In the genomic region with DNA sequence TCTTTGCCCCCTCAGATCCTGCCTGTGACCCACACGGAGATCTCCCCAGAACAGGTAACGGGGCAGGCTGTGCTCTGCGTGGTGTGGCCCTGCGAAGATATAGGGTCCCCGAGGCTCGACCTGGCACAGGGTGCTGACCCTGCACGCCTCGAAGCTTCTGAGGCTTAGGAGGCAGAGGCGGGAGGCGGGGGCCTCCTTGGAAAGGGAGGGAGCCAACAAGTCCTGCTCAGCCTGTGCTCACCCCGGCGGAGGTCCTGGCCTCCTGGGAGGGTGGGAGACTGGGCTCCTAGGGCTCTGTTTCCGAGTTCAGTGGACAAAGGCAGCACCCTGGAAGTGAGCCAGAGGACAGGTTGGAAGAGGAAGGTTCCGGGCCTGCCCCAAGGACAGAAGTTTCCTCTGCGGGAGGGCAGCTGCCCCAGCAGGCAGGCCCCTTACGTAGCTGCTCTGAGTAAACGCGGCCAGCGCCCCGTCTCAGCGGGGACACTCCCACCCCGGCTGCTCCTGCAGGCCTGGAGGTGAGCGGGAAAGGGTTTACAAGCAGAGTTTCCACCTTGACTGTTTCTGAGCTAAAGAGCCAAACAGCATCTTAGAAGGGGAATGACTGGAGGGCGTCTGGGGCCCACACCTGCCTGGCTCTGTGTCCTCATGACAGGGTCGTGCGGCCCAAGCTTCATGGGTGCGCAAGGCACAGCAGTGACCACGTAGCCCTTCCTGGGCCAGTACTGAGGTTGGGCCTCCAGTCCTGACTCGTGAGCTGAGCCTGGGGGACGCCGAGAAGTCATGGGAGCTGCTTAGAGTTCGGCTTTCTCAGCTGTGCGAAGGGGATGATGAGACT, we compare ENCODE assay signal across 22 cellular contexts. TPM values are rescaled to one million over a fixed set of nuclear protein-coding genes. Genes with fewer than 3 reads are reported as not detected.
DNase-seq lines count a peak whose midpoint lies in the region; ATAC-seq, FAIRE-seq and TF ChIP-seq lines count a peak whose summit lies in the region.
"Had no signal": no experiment of that assay in that cellular context is flagged by ENCODE, and none has a peak within 500 bp of the region (broad histone marks: within the 10 kb centered on the region; RNA-seq: fewer than 3 reads in every experiment).

No MANE protein-coding gene starts in this region.

- H3K27me3 ChIP-seq in HepG2 (ENCODE audit: control insufficient read depth in 1 of 2, insufficient read depth in 2 of 2, low read length in 2 of 2): no peaks in the 10 kb centered on the region
- H3K27me3 ChIP-seq in right lobe of liver: no peaks in the 10 kb centered on the region
- no peaks in the 10 kb centered on the region for H3K27me3 ChIP-seq in upper lobe of right lung
- H3K27me3 ChIP-seq: thyroid gland had no signal

- no peak for TF ChIP-seq RAD21 in HepG2 (CRISPR knock-in tag; IDR thresholded peaks at IDR 0.05)

- peak overlapping the region; percentile 46; the same call in 1 of the 2 replicates for H3K4me2 ChIP-seq in HepG2 (ENCODE audit: low read depth, low read length)

- H3K79me2 ChIP-seq in HepG2 (ENCODE audit: insufficient read depth, low read length): no peaks in the 10 kb centered on the region

- POLR2A ChIA-PET in HepG2 (lab: Yijun Ruan, JAX): no interaction called here

- peaks cover 31% of the 10 kb centered on the region for H3K4me1 ChIP-seq in HepG2 (ENCODE audit: insufficient read depth, low read length)
- no peaks in the 10 kb centered on the region for H3K4me1 ChIP-seq in right lobe of liver
- H3K4me1 ChIP-seq in mucosa of descending colon (ENCODE audit: low read depth): no peaks in the 10 kb centered on the region
- no peaks in the 10 kb centered on the region for H3K4me1 ChIP-seq in upper lobe of right lung

- no peak for FAIRE-seq in HepG2 (lab: Jason Lieb, UNC)
- FAIRE-seq in H54 (lab: Jason Lieb, UNC): no peak
- FAIRE-seq: keratinocyte, TTC549 had no signal

- CTCF ChIA-PET in HepG2 (lab: Yijun Ruan, JAX; ENCODE audit: low intra/inter-chr PET ratio, low total read pairs): no interaction called here

- TF ChIP-seq CTCF in HepG2 (CRISPR knock-in tag; IDR thresholded peaks at IDR 0.05): no peak
- no peak for TF ChIP-seq CTCF in right lobe of liver (IDR thresholded peaks at IDR 0.05)
- no peak for TF ChIP-seq CTCF in mucosa of descending colon (IDR thresholded peaks at IDR 0.05)
- no peak for TF ChIP-seq CTCF in upper lobe of right lung (IDR thresholded peaks at IDR 0.05)

- no peak overlapping the region for H3K9ac ChIP-seq in HepG2 (ENCODE audit: insufficient read depth, low read depth, low read length)

- no peaks in the 10 kb centered on the region for H4K20me1 ChIP-seq in HepG2 (ENCODE audit: insufficient read depth, low read length)

- DNase-seq in HepG2 (ENCODE audit: low spot score) (peak; percentile 50), right lobe of liver (no peak), cerebellum (ENCODE audit: low spot score) (peak; percentile 64), mucosa of descending colon (peak in 2 of 3 donors; percentile 39 to 53), upper lobe of right lung (peak; percentile 60), H54 (ENCODE audit: insufficient read length, low spot score) (no peak)
- DNase-seq: activated CD4-positive, alpha-beta T cell treated with anti-CD3 and anti-CD28 coated beads, Interleukin-2, amount 10 ng/mL, durations not matched to agents 24 days and 14 days; activated CD8-positive, alpha-beta memory T cell treated with anti-CD3 and anti-CD28 coated beads, Interleukin-2, amount 50 U/mL, for 4 hours; activated naive CD4-positive, alpha-beta T cell treated with Interleukin-2 at 50 U/mL for 16 hours; CD8-positive, alpha-beta T cell; DMS79 treated with DMSO at 0.1 percent for 48 hours; hippocampal formation; NCI-H2029 treated with DMSO at 0.1 percent for 48 hours; NCI-H446 treated with DMSO at 0.1 percent for 48 hours; NK-92 treated with Interleukin-12 subunit alpha and Interleukin-12 subunit beta, amount 100 ng/mL, for 24 hours; thyroid gland had no signal

- H3K36me3 ChIP-seq in HepG2 (replicated peaks in 1 of 2; ENCODE audit: control insufficient read depth in 1 of 2, insufficient read depth in 2 of 2, low read length in 2 of 2) (no peaks in the 10 kb centered on the region), right lobe of liver (peaks cover 0 to under 1% (median 0%) of the 10 kb centered on the region in 4 donors), mucosa of descending colon (ENCODE audit: low read depth) (no peaks in the 10 kb centered on the region), upper lobe of right lung (peaks cover 8% of the 10 kb centered on the region)
- H3K36me3 ChIP-seq: thyroid gland had no signal

- H3K27ac ChIP-seq in HepG2 (ENCODE audit: extremely low read length, insufficient read depth, low read length) (no peak overlapping the region), right lobe of liver (no peak overlapping the region), upper lobe of right lung (no peak overlapping the region)
- H3K27ac ChIP-seq: thyroid gland had no signal

- ATAC-seq in HepG2 (peak; percentile 65), right lobe of liver (no peak), mucosa of descending colon (peak; percentile 66), upper lobe of right lung (no peak), HG02840 (IDR thresholded peaks at IDR 0.05; ENCODE audit: low FRiP score, unreplicated experiment) (no peak), GM18502 (IDR thresholded peaks at IDR 0.05; ENCODE audit: poor library complexity, unreplicated experiment) (no peak)
- ATAC-seq: CD8-positive, alpha-beta T cell had no signal

- no TSS peak for BruUV-seq in HepG2 (replicated peaks; lab: Mats Ljungman, UMichigan)

- H3K9me3 ChIP-seq in HepG2 (ENCODE audit: low read length) (no peaks in the 10 kb centered on the region), right lobe of liver (no peaks in the 10 kb centered on the region), mucosa of descending colon (no peaks in the 10 kb centered on the region), upper lobe of right lung (no peaks in the 10 kb centered on the region)
- H3K9me3 ChIP-seq: thyroid gland had no signal

- WGBS in HepG2 (ENCODE audit: low lambda C conversion rate): 72% methylated on average over 12 of the region's 33 CpGs
- WGBS in right lobe of liver (ENCODE audit: insufficient coverage, low coverage, low lambda C conversion rate, missing lambda C conversion rate): no CpG with 5 or more reads among the region's 33 CpGs

- TF ChIP-seq EP300 in HepG2 (IDR thresholded peaks at IDR 0.05; ENCODE audit: low read depth in 2 of 2, low read length in 2 of 2) (no peak), HepG2 (CRISPR knock-in tag; IDR thresholded peaks at IDR 0.05; ENCODE audit: borderline replicate concordance) (no peak)

- intact Hi-C loops in HepG2 (cut with micrococcal nuclease; ENCODE audit: unreplicated experiment): no loop called here
- intact Hi-C loops in right lobe of liver (cut with DNase I): no loop called here
- intact Hi-C loops in mucosa of descending colon (cut with DNase I, micrococcal nuclease): no loop called here
- intact Hi-C loops in upper lobe of right lung (cut with DNase I): no loop called here

- no peak for TF ChIP-seq POLR2A in HepG2 (IDR thresholded peaks at IDR 0.05; ENCODE audit: insufficient read depth in 1 of 2, low read depth in 2 of 2, low read length in 2 of 2)
- TF ChIP-seq POLR2A in right lobe of liver (IDR thresholded peaks at IDR 0.05): no peak
- no peak for TF ChIP-seq POLR2A in H54 (IDR thresholded peaks at IDR 0.05; ENCODE audit: low read depth, low read length)

- no peak overlapping the region for H2AFZ ChIP-seq in HepG2 (ENCODE audit: low read length)

- in situ Hi-C loops in HepG2 (cut with HindIII; ENCODE audit: extremely low pct_ligation_motif_present, low pct_unique_long_range_greater_than_20kb): no loop called here

- H3K4me3 ChIP-seq in HepG2 (replicated peaks in 1 of 3; ENCODE audit: insufficient read depth in 1 of 3, low read depth in 2 of 3, low read length in 3 of 3) (peak overlapping the region in 1 of 3 experiments; percentile 30; a peak in 1 of 6 replicates), right lobe of liver (no peak overlapping the region), mucosa of descending colon (no peak overlapping the region), upper lobe of right lung (no peak overlapping the region)
- H3K4me3 ChIP-seq: thyroid gland had no signal

RNA-seq across cellular contexts. Expression of a gene that starts 16.1 kb away (rescaled TPM):
- 1.6 and 5.1 TPM in 2 replicates for total RNA-seq in HepG2 (2016; rRNA removed; fragmentation: Illumina TruSeq; extraction: Trizol)
- total RNA-seq in HepG2 (2016; cell fraction: cytosol; rRNA removed; fragmentation: Illumina TruSeq; extraction: Trizol; ENCODE audit: low read depth): 1.9 and 3.4 TPM in 2 replicates
- total RNA-seq in HepG2 (2016; cell fraction: insoluble cytoplasmic fraction; rRNA removed; fragmentation: Illumina TruSeq; extraction: Trizol): 1.1 and 3.6 TPM in 2 replicates
- 2.0 and 2.5 TPM in 2 replicates for total RNA-seq in HepG2 (2016; cell fraction: membrane; rRNA removed; fragmentation: Illumina TruSeq; extraction: Trizol)
- total RNA-seq in HepG2 (2016; cell fraction: nucleus; rRNA removed; fragmentation: Illumina TruSeq; extraction: Trizol): 5.8 and 6.7 TPM in 2 replicates
- 9.9 and 20.1 TPM in 2 replicates for polyA plus RNA-seq in HepG2 (2011; rRNA removed)
- polyA plus RNA-seq in HepG2 (2011; cell fraction: cytosol; rRNA removed): 6.1 TPM in 2 replicates
- polyA plus RNA-seq in HepG2 (2011; cell fraction: nucleus; rRNA removed): 134 and 138 TPM in 2 replicates
- 7.2 and 10.7 TPM in 2 replicates for polyA plus RNA-seq in HepG2 (2012)
- 1.4 and 3.1 TPM in 2 replicates for polyA plus RNA-seq in HepG2 (2016; cell fraction: cytosol; fragmentation: Illumina TruSeq; extraction: Trizol; ENCODE audit: low read depth)
- 1.9 and 2.6 TPM in 2 replicates for polyA plus RNA-seq in HepG2 (2016; cell fraction: insoluble cytoplasmic fraction; fragmentation: Illumina TruSeq; extraction: Trizol; ENCODE audit: low read depth)
- polyA plus RNA-seq in HepG2 (2016; cell fraction: membrane; fragmentation: Illumina TruSeq; extraction: Trizol; ENCODE audit: low read depth): 1.9 and 2.2 TPM in 2 replicates
- polyA plus RNA-seq in HepG2 (2016; cell fraction: nucleus; fragmentation: Illumina TruSeq; extraction: Trizol; ENCODE audit: insufficient read depth, low read depth): 19.6 and 19.8 TPM in 2 replicates
- polyA minus RNA-seq in HepG2 (2011; rRNA and poly(A)+ RNA removed; ENCODE audit: low replicate concordance): 15.5 and 17.1 TPM in 2 replicates
- polyA minus RNA-seq in HepG2 (2011; cell fraction: cytosol; rRNA and poly(A)+ RNA removed): 5.5 and 6.9 TPM in 2 replicates
- polyA minus RNA-seq in HepG2 (2011; cell fraction: nucleus; rRNA and poly(A)+ RNA removed): 8.6 and 9.7 TPM in 2 replicates
- 10 to 100 TPM; 22.0 to 31.8 (median 23.6) TPM for total RNA-seq in right lobe of liver
- 23.3 TPM for total RNA-seq in cerebellum
- 10 to 100 TPM; 30.1 to 39.0 (median 37.5) TPM for total RNA-seq in mucosa of descending colon
- 42.4 TPM for total RNA-seq in upper lobe of right lung

RNA-seq across cellular contexts. Expression of a gene that starts 16.2 kb away (rescaled TPM):
- 28.0 and 44.3 TPM in 2 replicates for total RNA-seq in HepG2 (2016; rRNA removed; fragmentation: Illumina TruSeq; extraction: Trizol)
- total RNA-seq in HepG2 (2016; cell fraction: cytosol; rRNA removed; fragmentation: Illumina TruSeq; extraction: Trizol; ENCODE audit: low read depth): 9.9 and 11.6 TPM in 2 replicates
- total RNA-seq in HepG2 (2016; cell fraction: insoluble cytoplasmic fraction; rRNA removed; fragmentation: Illumina TruSeq; extraction: Trizol): 24.5 and 43.0 TPM in 2 replicates
- total RNA-seq in HepG2 (2016; cell fraction: membrane; rRNA removed; fragmentation: Illumina TruSeq; extraction: Trizol): 17.1 and 19.6 TPM in 2 replicates
- total RNA-seq in HepG2 (2016; cell fraction: nucleus; rRNA removed; fragmentation: Illumina TruSeq; extraction: Trizol): 31.0 and 34.6 TPM in 2 replicates
- 17.5 and 22.2 TPM in 2 replicates for polyA plus RNA-seq in HepG2 (2011; rRNA removed)
- polyA plus RNA-seq in HepG2 (2011; cell fraction: cytosol; rRNA removed): 10.0 and 13.8 TPM in 2 replicates
- polyA plus RNA-seq in HepG2 (2011; cell fraction: nucleus; rRNA removed): 116 and 155 TPM in 2 replicates
- polyA plus RNA-seq in HepG2 (2012): 26.0 and 32.2 TPM in 2 replicates
- polyA plus RNA-seq in HepG2 (2016; cell fraction: cytosol; fragmentation: Illumina TruSeq; extraction: Trizol; ENCODE audit: low read depth): 5.1 and 5.7 TPM in 2 replicates
- 23.9 and 29.6 TPM in 2 replicates for polyA plus RNA-seq in HepG2 (2016; cell fraction: insoluble cytoplasmic fraction; fragmentation: Illumina TruSeq; extraction: Trizol; ENCODE audit: low read depth)
- polyA plus RNA-seq in HepG2 (2016; cell fraction: membrane; fragmentation: Illumina TruSeq; extraction: Trizol; ENCODE audit: low read depth): 12.2 TPM in 2 replicates
- polyA plus RNA-seq in HepG2 (2016; cell fraction: nucleus; fragmentation: Illumina TruSeq; extraction: Trizol; ENCODE audit: insufficient read depth, low read depth): 90.4 and 98.9 TPM in 2 replicates
- 24.0 and 27.1 TPM in 2 replicates for polyA minus RNA-seq in HepG2 (2011; rRNA and poly(A)+ RNA removed; ENCODE audit: low replicate concordance)
- polyA minus RNA-seq in HepG2 (2011; cell fraction: cytosol; rRNA and poly(A)+ RNA removed): 17.5 and 19.4 TPM in 2 replicates
- polyA minus RNA-seq in HepG2 (2011; cell fraction: nucleus; rRNA and poly(A)+ RNA removed): 30.3 and 44.2 TPM in 2 replicates
- 10 to 100 TPM; 53.2 to 85.0 (median 64.5) TPM for total RNA-seq in right lobe of liver
- total RNA-seq in cerebellum: 49.6 TPM
- total RNA-seq in mucosa of descending colon: 100 to 1,000 TPM; 155 to 259 (median 244) TPM
- 138 TPM for total RNA-seq in upper lobe of right lung

RNA-seq across cellular contexts. Expression of a gene that starts 25.1 kb away (rescaled TPM):
- total RNA-seq in HepG2 (2016; rRNA removed; fragmentation: Illumina TruSeq; extraction: Trizol): 3.2 and 7.2 TPM in 2 replicates
- 0.53 and 1.4 TPM in 2 replicates for total RNA-seq in HepG2 (2016; cell fraction: cytosol; rRNA removed; fragmentation: Illumina TruSeq; extraction: Trizol; ENCODE audit: low read depth)
- total RNA-seq in HepG2 (2016; cell fraction: insoluble cytoplasmic fraction; rRNA removed; fragmentation: Illumina TruSeq; extraction: Trizol): 2.4 and 7.8 TPM in 2 replicates
- total RNA-seq in HepG2 (2016; cell fraction: membrane; rRNA removed; fragmentation: Illumina TruSeq; extraction: Trizol): 2.5 and 2.9 TPM in 2 replicates
- total RNA-seq in HepG2 (2016; cell fraction: nucleus; rRNA removed; fragmentation: Illumina TruSeq; extraction: Trizol): 7.0 and 7.9 TPM in 2 replicates
- polyA plus RNA-seq in HepG2 (2011; rRNA removed): 4.5 and 6.1 TPM in 2 replicates
- polyA plus RNA-seq in HepG2 (2011; cell fraction: cytosol; rRNA removed): 3.1 and 4.8 TPM in 2 replicates
- 50.5 and 58.5 TPM in 2 replicates for polyA plus RNA-seq in HepG2 (2011; cell fraction: nucleus; rRNA removed)
- polyA plus RNA-seq in HepG2 (2012): 3.0 and 5.5 TPM in 2 replicates
- 0.35 and 0.36 TPM in 2 replicates for polyA plus RNA-seq in HepG2 (2016; cell fraction: cytosol; fragmentation: Illumina TruSeq; extraction: Trizol; ENCODE audit: low read depth)
- polyA plus RNA-seq in HepG2 (2016; cell fraction: insoluble cytoplasmic fraction; fragmentation: Illumina TruSeq; extraction: Trizol; ENCODE audit: low read depth): 2.0 and 3.4 TPM in 2 replicates
- polyA plus RNA-seq in HepG2 (2016; cell fraction: membrane; fragmentation: Illumina TruSeq; extraction: Trizol; ENCODE audit: low read depth): 1.3 and 1.7 TPM in 2 replicates
- polyA plus RNA-seq in HepG2 (2016; cell fraction: nucleus; fragmentation: Illumina TruSeq; extraction: Trizol; ENCODE audit: insufficient read depth, low read depth): 16.0 and 17.5 TPM in 2 replicates
- 3.0 and 10.3 TPM in 2 replicates for polyA minus RNA-seq in HepG2 (2011; rRNA and poly(A)+ RNA removed; ENCODE audit: low replicate concordance)
- 4.2 and 4.9 TPM in 2 replicates for polyA minus RNA-seq in HepG2 (2011; cell fraction: cytosol; rRNA and poly(A)+ RNA removed)
- polyA minus RNA-seq in HepG2 (2011; cell fraction: nucleus; rRNA and poly(A)+ RNA removed): 7.2 and 8.1 TPM in 2 replicates
- 10 to 100 TPM in 1 of 6 experiments, 1 to 10 TPM in 5; 4.6 to 10.5 (median 5.7) TPM for total RNA-seq in right lobe of liver
- total RNA-seq in cerebellum: 7.3 TPM
- total RNA-seq in mucosa of descending colon: 10 to 100 TPM; 31.8 to 56.1 (median 41.7) TPM
- total RNA-seq in upper lobe of right lung: 19.1 TPM

RNA-seq across cellular contexts. Expression of a gene that starts 38.5 kb away (rescaled TPM):
- total RNA-seq in HepG2 (2016; rRNA removed; fragmentation: Illumina TruSeq; extraction: Trizol): 0.32 and 1.0 TPM in 2 replicates
- total RNA-seq in HepG2 (2016; cell fraction: cytosol; rRNA removed; fragmentation: Illumina TruSeq; extraction: Trizol; ENCODE audit: low read depth): not detected in 2 replicates
- total RNA-seq in HepG2 (2016; cell fraction: insoluble cytoplasmic fraction; rRNA removed; fragmentation: Illumina TruSeq; extraction: Trizol): 0.84 TPM in 1 of 2 replicates, not detected in the other
- 0.24 and 0.53 TPM in 2 replicates for total RNA-seq in HepG2 (2016; cell fraction: membrane; rRNA removed; fragmentation: Illumina TruSeq; extraction: Trizol)
- 0.75 and 2.8 TPM in 2 replicates for total RNA-seq in HepG2 (2016; cell fraction: nucleus; rRNA removed; fragmentation: Illumina TruSeq; extraction: Trizol)
- polyA plus RNA-seq in HepG2 (2011; rRNA removed): 0.77 and 1.5 TPM in 2 replicates
- polyA plus RNA-seq in HepG2 (2011; cell fraction: cytosol; rRNA removed): 0.24 and 0.27 TPM in 2 replicates
- polyA plus RNA-seq in HepG2 (2011; cell fraction: nucleus; rRNA removed): 34.5 and 42.6 TPM in 2 replicates
- 1.0 and 2.7 TPM in 2 replicates for polyA plus RNA-seq in HepG2 (2012)
- 0.19 and 0.29 TPM in 2 replicates for polyA plus RNA-seq in HepG2 (2016; cell fraction: cytosol; fragmentation: Illumina TruSeq; extraction: Trizol; ENCODE audit: low read depth)
- not detected in 2 replicates for polyA plus RNA-seq in HepG2 (2016; cell fraction: insoluble cytoplasmic fraction; fragmentation: Illumina TruSeq; extraction: Trizol; ENCODE audit: low read depth)
- 0.19 and 0.30 TPM in 2 replicates for polyA plus RNA-seq in HepG2 (2016; cell fraction: membrane; fragmentation: Illumina TruSeq; extraction: Trizol; ENCODE audit: low read depth)
- 2.2 and 4.7 TPM in 2 replicates for polyA plus RNA-seq in HepG2 (2016; cell fraction: nucleus; fragmentation: Illumina TruSeq; extraction: Trizol; ENCODE audit: insufficient read depth, low read depth)
- polyA minus RNA-seq in HepG2 (2011; rRNA and poly(A)+ RNA removed; ENCODE audit: low replicate concordance): 1.4 and 1.8 TPM in 2 replicates
- polyA minus RNA-seq in HepG2 (2011; cell fraction: cytosol; rRNA and poly(A)+ RNA removed): 0.69 TPM in 1 of 2 replicates, not detected in the other
- polyA minus RNA-seq in HepG2 (2011; cell fraction: nucleus; rRNA and poly(A)+ RNA removed): 3.5 and 4.0 TPM in 2 replicates
- total RNA-seq in right lobe of liver: 10 to 100 TPM in 3 of 6 experiments, 1 to 10 TPM in 3; 4.7 to 15.1 (median 11.0) TPM
- 16.7 TPM for total RNA-seq in cerebellum
- total RNA-seq in mucosa of descending colon: 10 to 100 TPM; 29.7 to 45.7 (median 33.4) TPM
- total RNA-seq in upper lobe of right lung: 49.2 TPM

RNA-seq across cellular contexts. Expression of a gene that starts 44.9 kb away (rescaled TPM):
- 7.2 and 22.9 TPM in 2 replicates for total RNA-seq in HepG2 (2016; rRNA removed; fragmentation: Illumina TruSeq; extraction: Trizol)
- 1.1 and 1.9 TPM in 2 replicates for total RNA-seq in HepG2 (2016; cell fraction: cytosol; rRNA removed; fragmentation: Illumina TruSeq; extraction: Trizol; ENCODE audit: low read depth)
- 6.6 and 22.7 TPM in 2 replicates for total RNA-seq in HepG2 (2016; cell fraction: insoluble cytoplasmic fraction; rRNA removed; fragmentation: Illumina TruSeq; extraction: Trizol)
- 4.2 and 4.6 TPM in 2 replicates for total RNA-seq in HepG2 (2016; cell fraction: membrane; rRNA removed; fragmentation: Illumina TruSeq; extraction: Trizol)
- 23.8 and 28.9 TPM in 2 replicates for total RNA-seq in HepG2 (2016; cell fraction: nucleus; rRNA removed; fragmentation: Illumina TruSeq; extraction: Trizol)
- 5.4 and 8.4 TPM in 2 replicates for polyA plus RNA-seq in HepG2 (2011; rRNA removed)
- 7.7 and 10.8 TPM in 2 replicates for polyA plus RNA-seq in HepG2 (2011; cell fraction: cytosol; rRNA removed)
- polyA plus RNA-seq in HepG2 (2011; cell fraction: nucleus; rRNA removed): 30.6 and 45.2 TPM in 2 replicates
- 5.1 and 7.0 TPM in 2 replicates for polyA plus RNA-seq in HepG2 (2012)
- polyA plus RNA-seq in HepG2 (2016; cell fraction: cytosol; fragmentation: Illumina TruSeq; extraction: Trizol; ENCODE audit: low read depth): 1.2 and 1.5 TPM in 2 replicates
- polyA plus RNA-seq in HepG2 (2016; cell fraction: insoluble cytoplasmic fraction; fragmentation: Illumina TruSeq; extraction: Trizol; ENCODE audit: low read depth): 4.5 and 6.1 TPM in 2 replicates
- polyA plus RNA-seq in HepG2 (2016; cell fraction: membrane; fragmentation: Illumina TruSeq; extraction: Trizol; ENCODE audit: low read depth): 1.6 and 2.2 TPM in 2 replicates
- 25.4 and 27.0 TPM in 2 replicates for polyA plus RNA-seq in HepG2 (2016; cell fraction: nucleus; fragmentation: Illumina TruSeq; extraction: Trizol; ENCODE audit: insufficient read depth, low read depth)
- 0.40 and 58.6 TPM in 2 replicates for polyA minus RNA-seq in HepG2 (2011; rRNA and poly(A)+ RNA removed; ENCODE audit: low replicate concordance)
- 13.4 and 13.6 TPM in 2 replicates for polyA minus RNA-seq in HepG2 (2011; cell fraction: cytosol; rRNA and poly(A)+ RNA removed)
- polyA minus RNA-seq in HepG2 (2011; cell fraction: nucleus; rRNA and poly(A)+ RNA removed): 37.7 and 40.7 TPM in 2 replicates
- 10 to 100 TPM in 5 of 6 experiments, 1 to 10 TPM in 1; 9.6 to 30.9 (median 23.0) TPM for total RNA-seq in right lobe of liver
- 3.0 TPM for total RNA-seq in cerebellum
- total RNA-seq in mucosa of descending colon: 1 to 10 TPM in 2 of 3 donors, under 1 TPM in 1; 0.85 to 2.8 (median 1.9) TPM
- total RNA-seq in upper lobe of right lung: 0.20 TPM
- total RNA-seq: activated CD4-positive, alpha-beta T cell treated with anti-CD3 and anti-CD28 coated beads, Interleukin-2, amount 10 ng/mL, durations not matched to agents 24 days and 14 days; endothelial cell of umbilical vein; RPMI7951 had no signal
- polyA plus RNA-seq: keratinocyte had no signal

Comparison
In these comparisons a context has a peak if more than half of its experiments do, and no peak if none do; other contexts are left out.
1. ATAC-seq: peak in HepG2 (single experiment) and mucosa of descending colon (single experiment); none in right lobe of liver (0 of 4), upper lobe of right lung (single experiment), HG02840 (single experiment) and GM18502 (single experiment).
2. DNase-seq: peak in HepG2 (single experiment), cerebellum (single experiment), mucosa of descending colon (2 of 3) and upper lobe of right lung (single experiment); none in right lobe of liver (0 of 3) and H54 (single experiment).